ENCODE assay signal across 20 cellular contexts in the genomic region with DNA sequence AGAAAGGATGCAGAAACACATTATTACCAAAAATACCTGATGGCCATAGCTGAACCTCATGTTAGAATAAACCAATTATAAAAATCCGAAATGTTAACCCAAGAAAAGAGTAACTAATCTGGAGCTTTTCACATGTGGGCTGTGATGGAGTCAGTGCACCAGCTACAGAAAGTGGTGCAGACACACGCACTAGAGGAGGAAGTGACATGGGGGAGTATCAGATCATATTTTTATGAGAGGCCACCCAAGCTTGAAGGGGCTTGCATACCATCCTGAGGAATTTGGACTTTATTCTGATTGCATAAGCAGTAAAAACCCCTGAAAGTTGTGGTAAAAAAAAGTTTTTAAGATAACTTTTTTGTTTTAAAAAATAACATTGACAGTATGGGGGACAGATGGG.
DNase-seq lines count a peak whose midpoint lies in the region; TF ChIP-seq lines count a peak whose summit lies in the region.
"Had no signal": no experiment of that assay in that cellular context is flagged by ENCODE, and none has a peak within 500 bp of the region (broad histone marks: within the 10 kb centered on the region; RNA-seq: fewer than 3 reads in every experiment).

No MANE protein-coding gene starts in this region.

- H3F3A ChIP-seq in neural progenitor cell (ENCODE audit: low read depth): no peaks in the 10 kb centered on the region

- H3K36me3 ChIP-seq in neural progenitor cell: no peaks in the 10 kb centered on the region
- H3K36me3 ChIP-seq in WERI-Rb-1: no peaks in the 10 kb centered on the region
- no peaks in the 10 kb centered on the region for H3K36me3 ChIP-seq in spleen
- H3K36me3 ChIP-seq: BLaER1 had no signal

- no peak overlapping the region for H3K4me2 ChIP-seq in neural progenitor cell
- H3K4me2 ChIP-seq: BLaER1, GM23338, KMS-11 had no signal

- H3K9me3 ChIP-seq in neural progenitor cell (ENCODE audit: low read depth): no peaks in the 10 kb centered on the region
- no peaks in the 10 kb centered on the region for H3K9me3 ChIP-seq in WERI-Rb-1 (ENCODE audit: severe bottlenecking)
- no peaks in the 10 kb centered on the region for H3K9me3 ChIP-seq in spleen
- H3K9me3 ChIP-seq: BLaER1 had no signal

- H3K27me3 ChIP-seq in neural progenitor cell (no peaks in the 10 kb centered on the region), WERI-Rb-1 (ENCODE audit: insufficient read depth, low read depth, severe bottlenecking) (no peaks in the 10 kb centered on the region), spleen (replicated peaks in 1 of 7) (no peaks in the 10 kb centered on the region)
- H3K27me3 ChIP-seq: BLaER1 had no signal

- H4K20me1 ChIP-seq in neural progenitor cell (ENCODE audit: low read depth): no peaks in the 10 kb centered on the region
- H4K20me1 ChIP-seq: BLaER1 had no signal

- H3K79me2 ChIP-seq in neural progenitor cell (ENCODE audit: low read depth): no peaks in the 10 kb centered on the region

- H3K27me3 Mint-ChIP-seq in neural progenitor cell (ENCODE audit: insufficient read depth, low read depth): no peaks in the 10 kb centered on the region
- H3K27me3 Mint-ChIP-seq: CD4-positive, CD25-positive, alpha-beta regulatory T cell had no signal

- H3K4me1 ChIP-seq in neural progenitor cell: no peaks in the 10 kb centered on the region
- H3K4me1 ChIP-seq in spleen: no peaks in the 10 kb centered on the region
- H3K4me1 ChIP-seq: BLaER1 had no signal

- H2AFZ ChIP-seq in neural progenitor cell (replicated peaks): peak overlapping the region; percentile 77

- TF ChIP-seq CTCF in neural progenitor cell (IDR thresholded peaks at IDR 0.05): no peak
- no peak for TF ChIP-seq CTCF in WERI-Rb-1 (IDR thresholded peaks at IDR 0.05; ENCODE audit: low read depth, low read length)
- no peak for TF ChIP-seq CTCF in spleen (IDR thresholded peaks at IDR 0.05 in 8 of 11, conservative IDR thresholded peaks at IDR 0.05 in 3 of 11)

- no peaks in the 10 kb centered on the region for H3K36me3 Mint-ChIP-seq in neural progenitor cell
- H3K36me3 Mint-ChIP-seq: CD4-positive, CD25-positive, alpha-beta regulatory T cell had no signal

- no peak overlapping the region for H3K27ac Mint-ChIP-seq in neural progenitor cell
- H3K27ac Mint-ChIP-seq: CD4-positive, CD25-positive, alpha-beta regulatory T cell; GM23338; H9 had no signal

- in situ Hi-C loops in KBM-7 (cut with MboI; ENCODE audit: low pct_unique_long_range_greater_than_20kb, low sequenced_read_pairs): no loop called here

- no peaks in the 10 kb centered on the region for H3K9me3 Mint-ChIP-seq in neural progenitor cell
- H3K9me3 Mint-ChIP-seq: GM23338, H9 had no signal

- DNase-seq in KBM-7 (peak; percentile 8), OCI-M1 (lab: John Stamatoyannopoulos, UW) (peak; percentile 21), kidney glomerular epithelial cell (lab: John Stamatoyannopoulos, UW) (peak; percentile 49), neural progenitor cell (ENCODE audit: low spot score) (no peak), cerebellar nuclear complex (lab: John Stamatoyannopoulos, UW) (no peak), WERI-Rb-1 (no peak), spleen (no peak)
- DNase-seq: CD4-positive, CD25-positive, alpha-beta regulatory T cell; DMS53; H9; MV-4-11; NCI-H1105 treated with DMSO at 0.1 percent for 48 hours; NCI-H146; NCI-H1930; NCI-H510A; NCI-H69; SHP77 treated with DMSO at 0.1 percent for 48 hours had no signal

- no peak for TF ChIP-seq POLR2A in spleen (IDR thresholded peaks at IDR 0.05)

- no peaks in the 10 kb centered on the region for H3K4me1 Mint-ChIP-seq in neural progenitor cell
- H3K4me1 Mint-ChIP-seq: CD4-positive, CD25-positive, alpha-beta regulatory T cell; GM23338; H9 had no signal

- H3K9ac ChIP-seq in neural progenitor cell: no peak overlapping the region
- H3K9ac ChIP-seq: BLaER1, KMS-11 had no signal

- H3K4me3 Mint-ChIP-seq in neural progenitor cell: no peak overlapping the region
- H3K4me3 Mint-ChIP-seq: CD4-positive, CD25-positive, alpha-beta regulatory T cell; GM23338; H9 had no signal

- 52 to 73% (median 67%) methylated on average over 2 of the region's 2 CpGs for WGBS in spleen, 5 donors

- H3K27ac ChIP-seq in neural progenitor cell (no peak overlapping the region), WERI-Rb-1 (no peak overlapping the region), spleen (no peak overlapping the region)
- H3K27ac ChIP-seq: BLaER1, KMS-11 had no signal

- intact Hi-C loops in spleen (cut with DNase I; ENCODE audit: low total_unique reads): no loop called here

- H3K4me3 ChIP-seq in neural progenitor cell (no peak overlapping the region), WERI-Rb-1 (ENCODE audit: low read depth, low read length) (no peak overlapping the region), spleen (no peak overlapping the region)
- H3K4me3 ChIP-seq: BLaER1, GM23338 had no signal

Comparison
In these comparisons a context has a peak if more than half of its experiments do, and no peak if none do; other contexts are left out.
1. DNase-seq: peak in KBM-7 (single experiment), OCI-M1 (single experiment) and kidney glomerular epithelial cell (single experiment); none in neural progenitor cell (single experiment), cerebellar nuclear complex (0 of 2), WERI-Rb-1 (single experiment) and spleen (single experiment).